22 cellular contexts compared by ENCODE assay signal in genomic region chr14:80381964-80382363, GRCh38.
"Had no signal": no experiment of that assay in that cellular context is flagged by ENCODE, and none has a peak within 500 bp of the region (broad histone marks: within the 10 kb centered on the region; RNA-seq: fewer than 3 reads in every experiment).

No MANE protein-coding gene starts in this region.

- H3K4me3 ChIP-seq: dorsolateral prefrontal cortex, esophagus muscularis mucosa, heart left ventricle, hepatocyte, left lung, pancreas, right lobe of liver, thyroid gland had no signal

- H3K4me1 ChIP-seq: heart left ventricle, left lung, pancreas, right lobe of liver had no signal

- H3K79me2 ChIP-seq: hepatocyte had no signal

- DNase-seq: central memory CD4-positive, alpha-beta T cell; dorsolateral prefrontal cortex; effector CD4-positive, alpha-beta T cell; heart left ventricle; left cardiac atrium; left lung; mesendoderm; midbrain; naive thymus-derived CD8-positive, alpha-beta T cell; nephron progenitor cell; occipital lobe; pancreas; right lobe of liver; small intestine; stimulated activated CD4-positive, alpha-beta T cell treated with anti-CD3 and anti-CD28 coated beads, Interleukin-15, amount 100 ng/mL, for 24 hours; stimulated activated CD4-positive, alpha-beta T cell treated with anti-CD3 and anti-CD28 coated beads, Interleukin-2, amount 100 ng/mL, for 48 hours; stimulated activated naive B cell treated with anti-CD40 and anti-IgM and Interleukin-4, amounts not matched to agents 10 μg/mL and 1 μg/mL and 100 μg/mL, for 72 hours; thyroid gland had no signal

- FAIRE-seq: colon, frontal cortex, pancreas, small intestine had no signal

- H3K27me3 ChIP-seq: dorsolateral prefrontal cortex, esophagus muscularis mucosa, heart left ventricle, hepatocyte, left lung, pancreas, right lobe of liver, thyroid gland had no signal

- H3K36me3 ChIP-seq: esophagus muscularis mucosa, heart left ventricle, left lung, pancreas, right lobe of liver, thyroid gland had no signal

- ATAC-seq: heart left ventricle; left cardiac atrium; left lung; naive thymus-derived CD8-positive, alpha-beta T cell; pancreas; right lobe of liver; stimulated activated naive B cell treated with anti-CD40 and anti-IgM and Interleukin-4, amounts not matched to agents 10 μg/mL and 1 μg/mL and 100 μg/mL, for 72 hours had no signal

- H2AFZ ChIP-seq: hepatocyte had no signal

- H3K27ac ChIP-seq: dorsolateral prefrontal cortex, esophagus muscularis mucosa, heart left ventricle, hepatocyte, left lung, pancreas, right lobe of liver, thyroid gland had no signal

- H3K9me3 ChIP-seq: esophagus muscularis mucosa, heart left ventricle, left lung, pancreas, right lobe of liver, thyroid gland had no signal

- H3K4me2 ChIP-seq: hepatocyte had no signal
